In the genomic region with DNA sequence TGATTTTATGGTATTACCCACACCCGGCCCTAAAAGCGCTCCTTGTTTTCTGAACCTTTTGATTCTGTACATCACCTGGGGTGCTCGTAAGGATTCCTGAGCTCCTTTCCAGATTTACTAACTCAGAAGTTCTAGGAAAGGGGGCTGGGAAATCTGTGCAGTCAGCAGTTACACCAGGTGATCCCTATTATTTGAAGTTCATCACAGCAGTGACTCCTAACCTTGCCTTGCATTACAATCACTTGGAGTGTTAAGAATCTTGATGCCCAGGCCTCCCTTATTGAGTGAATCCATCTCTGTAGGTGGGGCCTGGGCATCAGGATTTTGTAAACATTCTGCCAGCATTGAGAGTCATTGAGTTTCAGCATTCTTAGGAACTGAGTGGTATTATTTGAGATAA, we compare ENCODE assay signal across 21 cellular contexts. TPM values are rescaled to one million over a fixed set of nuclear protein-coding genes. Genes with fewer than 3 reads are reported as not detected.
A peak's percentile ranks its signal among the peaks of the same experiment; 100 is the strongest.
DNase-seq lines count a peak whose midpoint lies in the region; ATAC-seq, FAIRE-seq and TF ChIP-seq lines count a peak whose summit lies in the region.
"Had no signal": no experiment of that assay in that cellular context is flagged by ENCODE, and none has a peak within 500 bp of the region (broad histone marks: within the 10 kb centered on the region; RNA-seq: fewer than 3 reads in every experiment).

No MANE protein-coding gene starts in this region.

- H3K4me1 ChIP-seq in BLaER1 treated with 17β-estradiol and CSF1 and Interleukin-3, amounts not matched to agents 10 nM and 100 nM, result peaks cover 7 to 15% (median 11%) of the 10 kb centered on the region in 10 experiments; a peak in 17 of 20 replicates
- H3K4me1 ChIP-seq in PC-3 (ENCODE audit: insufficient read depth, low read length) (peaks cover 24% of the 10 kb centered on the region), K562 (replicated peaks in 1 of 2; ENCODE audit: control insufficient read depth in 2 of 2, insufficient read depth in 2 of 2, low read length in 2 of 2) (no peaks in the 10 kb centered on the region), iPS-20b (ENCODE audit: insufficient read depth, low read length) (peaks cover 32% of the 10 kb centered on the region; the same call in 1 of the 2 replicates)

- H3K36me3 ChIP-seq in BLaER1 treated with 17β-estradiol and CSF1 and Interleukin-3, amounts not matched to agents 10 nM and 100 nM, result no peaks in the 10 kb centered on the region
- H3K36me3 ChIP-seq in PC-3 (ENCODE audit: low read depth, low read length) (no peaks in the 10 kb centered on the region), K562 (ENCODE audit: control insufficient read depth, insufficient read depth, low read length) (no peaks in the 10 kb centered on the region), iPS-20b (ENCODE audit: insufficient read depth, low read depth, low read length) (no peaks in the 10 kb centered on the region)

- TF ChIP-seq CTCF in PC-3 (conservative IDR thresholded peaks at IDR 0.05; ENCODE audit: low read depth, low read length), result no peak
- no peak for TF ChIP-seq CTCF in K562 (IDR thresholded peaks at IDR 0.05 in 2 of 3, conservative IDR thresholded peaks at IDR 0.05 in 1 of 3; ENCODE audit: insufficient read depth in 2 of 3, low read depth in 1 of 3, low read length in 3 of 3)

- in situ Hi-C loops in K562 (cut with MboI), result no loop called here

- BruUV-seq in PC-3 (replicated peaks; lab: Mats Ljungman, UMichigan) (no TSS peak), K562 (replicated peaks; lab: Mats Ljungman, UMichigan) (no TSS peak)

- H3K79me2 ChIP-seq in PC-3 (ENCODE audit: low read length), result no peaks in the 10 kb centered on the region
- no peaks in the 10 kb centered on the region for H3K79me2 ChIP-seq in K562 (ENCODE audit: control insufficient read depth, insufficient read depth, low read length)

- no peak for TF ChIP-seq RAD21 in K562 (CRISPR knock-in tag; conservative IDR thresholded peaks at IDR 0.05 in 1 of 2, IDR thresholded peaks at IDR 0.05 in 1 of 2)

- peak overlapping the region in 2 of 11 experiments; percentile 31 to 45; a peak in 5 of 22 replicates for H3K27ac ChIP-seq in BLaER1 treated with 17β-estradiol and CSF1 and Interleukin-3, amounts not matched to agents 10 nM and 100 nM
- H3K27ac ChIP-seq in PC-3 (ENCODE audit: low read length), result 0 out of 2 replicates have a peak overlapping the region, but pooled peaks have one; percentile 3
- H3K27ac ChIP-seq in K562 (ENCODE audit: extremely low read depth, low read depth, low read length), result no peak overlapping the region
- H3K27ac ChIP-seq in iPS-20b (ENCODE audit: low read length), result no peak overlapping the region
- H3K27ac ChIP-seq: KMS-11 had no signal

- POLR2A ChIA-PET in PC-3 (lab: Charles Lee; ENCODE audit: unreplicated experiment) (interaction anchor here (0.6 kb wide), 1 partner anchor 1095 kb away, joined by 3 read pairs; no protein-coding TSS in a partner anchor), K562 (lab: Yijun Ruan, JAX) (no interaction called here)

- H3K9me2 ChIP-seq in PC-3 (replicated peaks; ENCODE audit: low read length), result no peaks in the 10 kb centered on the region

- H3K9me1 ChIP-seq in K562 (ENCODE audit: control insufficient read depth, insufficient read depth, low read length), result no peaks in the 10 kb centered on the region

- no peak overlapping the region for H3K9ac ChIP-seq in BLaER1 treated with 17β-estradiol and CSF1 and Interleukin-3, amounts not matched to agents 10 nM and 100 nM
- no peak overlapping the region for H3K9ac ChIP-seq in PC-3 (ENCODE audit: low read length)
- no peak overlapping the region for H3K9ac ChIP-seq in K562 (ENCODE audit: insufficient read depth in 1 of 2, low read depth in 2 of 2, low read length in 2 of 2)
- H3K9ac ChIP-seq in iPS-20b (ENCODE audit: low read depth, low read length), result peak overlapping the region; percentile 28; the same call in 1 of the 2 replicates
- H3K9ac ChIP-seq: KMS-11 had no signal

- ATAC-seq in PC-3, result no peak
- no peak for ATAC-seq in K562
- no peak for ATAC-seq in GM19455 (IDR thresholded peaks at IDR 0.05; ENCODE audit: unreplicated experiment)
- no peak for ATAC-seq in HG03175 (IDR thresholded peaks at IDR 0.05; ENCODE audit: unreplicated experiment)
- ATAC-seq: T-cell had no signal

- H3F3A ChIP-seq in PC-3 (ENCODE audit: low read length, unreplicated experiment), result no peaks in the 10 kb centered on the region

- no peaks in the 10 kb centered on the region for H4K20me1 ChIP-seq in BLaER1 treated with 17β-estradiol and CSF1 and Interleukin-3, amounts not matched to agents 10 nM and 100 nM
- H4K20me1 ChIP-seq in PC-3 (ENCODE audit: low read length), result no peaks in the 10 kb centered on the region
- no peaks in the 10 kb centered on the region for H4K20me1 ChIP-seq in K562 (replicated peaks; ENCODE audit: control insufficient read depth, insufficient read depth, low read length)

- no peak for TF ChIP-seq EP300 in K562 (IDR thresholded peaks at IDR 0.05; ENCODE audit: low read length)

- DNase-seq in PC-3 (no peak), K562 (ENCODE audit: extremely low read depth in 1 of 4, low spot score in 3 of 4) (no peak)
- no peak for DNase-seq in stimulated activated CD4-positive, alpha-beta T cell treated with anti-CD3 and anti-CD28 coated beads, Interleukin-4, amount 100 ng/mL, for 1 hour
- DNase-seq in activated CD4-positive, alpha-beta T cell treated with anti-CD3 and anti-CD28 coated beads for 1 hour, result no peak
- DNase-seq: GOT3, MM.1S, NCI-H2029, NCI-H446, NCI-H524 treated with DMSO at 0.1 percent for 48 hours, NCI-H774, Right ventricle myocardium superior, T-cell had no signal

- FAIRE-seq in K562 (lab: Jason Lieb, UNC), result no peak
- FAIRE-seq: D721Med, GM18507, HTR-8/SVneo had no signal

- no peaks in the 10 kb centered on the region for H3K27me3 ChIP-seq in BLaER1 treated with 17β-estradiol and CSF1 and Interleukin-3, amounts not matched to agents 10 nM and 100 nM
- H3K27me3 ChIP-seq in PC-3 (ENCODE audit: low read length) (no peaks in the 10 kb centered on the region), K562 (ENCODE audit: control insufficient read depth in 2 of 2, insufficient read depth in 2 of 2, low read length in 2 of 2) (peaks cover 27 to 59% of the 10 kb centered on the region in 2 experiments), iPS-20b (ENCODE audit: insufficient read depth, low read length) (no peaks in the 10 kb centered on the region)

- TF ChIP-seq POLR2A in K562 (conservative IDR thresholded peaks at IDR 0.05), result no peak

- CTCF ChIA-PET in PC-3 (lab: Charles Lee) (no interaction called here), K562 (lab: Yijun Ruan, JAX; ENCODE audit: low intra/inter-chr PET ratio) (no interaction called here)

- H3K4me3 ChIP-seq in BLaER1 treated with 17β-estradiol and CSF1 and Interleukin-3, amounts not matched to agents 10 nM and 100 nM, result no peak overlapping the region
- no peak overlapping the region for H3K4me3 ChIP-seq in PC-3 (ENCODE audit: low read length)
- H3K4me3 ChIP-seq in K562, result no peak overlapping the region
- peak overlapping the region; percentile 29; the same call in 1 of the 2 replicates for H3K4me3 ChIP-seq in iPS-20b (ENCODE audit: low read length)

- WGBS in K562 (ENCODE audit: insufficient coverage, low coverage, missing lambda C conversion rate), result 4% methylated on average over 3 of the region's 3 CpGs

- H2AFZ ChIP-seq in PC-3 (ENCODE audit: low read length) (no peak overlapping the region), K562 (ENCODE audit: low read depth, low read length) (no peak overlapping the region)

- intact Hi-C loops in PC-3 (cut with micrococcal nuclease) (no loop called here), K562 (cut with micrococcal nuclease) (no loop called here)

- no peaks in the 10 kb centered on the region for H3K9me3 ChIP-seq in BLaER1 treated with 17β-estradiol and CSF1 and Interleukin-3, amounts not matched to agents 10 nM and 100 nM (replicated peaks in 1 of 11)
- H3K9me3 ChIP-seq in PC-3 (ENCODE audit: low read length), result no peaks in the 10 kb centered on the region
- H3K9me3 ChIP-seq in K562 (replicated peaks; ENCODE audit: control insufficient read depth, insufficient read depth, low read depth, low read length), result no peaks in the 10 kb centered on the region
- H3K9me3 ChIP-seq in iPS-20b (ENCODE audit: insufficient read depth, low read depth, low read length), result no peaks in the 10 kb centered on the region

- peak overlapping the region in 10 of 11 experiments; percentile 5 to 61 (median 48); a peak in 17 of 22 replicates for H3K4me2 ChIP-seq in BLaER1 treated with 17β-estradiol and CSF1 and Interleukin-3, amounts not matched to agents 10 nM and 100 nM
- H3K4me2 ChIP-seq in PC-3 (ENCODE audit: low read length) (peak overlapping the region; percentile 7; the same call in 1 of the 2 replicates), K562 (ENCODE audit: insufficient read depth, low read length) (no peak overlapping the region)
- H3K4me2 ChIP-seq: KMS-11 had no signal

TF ChIP-seq in K562, 482 proteins besides CTCF, POLR2A, EP300 and RAD21 (continues in another document):
- TF ChIP-seq C11orf30 (IDR thresholded peaks at IDR 0.05; ENCODE audit: low read depth), result peak; percentile 24; the same call in 1 of the 2 replicates
- TF ChIP-seq ZNF316 (IDR thresholded peaks at IDR 0.05), result peak; percentile 41; the same call in 1 of the 2 replicates
- no peak for TF ChIP-seq RBM25 (IDR thresholded peaks at IDR 0.05; ENCODE audit: low read depth, low read length, severe bottlenecking)
- 0 out of 2 replicates have a peak, but pooled peaks have one; percentile 10 for TF ChIP-seq MAFG (tag; conservative IDR thresholded peaks at IDR 0.05)
- TF ChIP-seq ZFPM2 (CRISPR knock-in tag; IDR thresholded peaks at IDR 0.05), result no peak
- TF ChIP-seq MAFF (IDR thresholded peaks at IDR 0.05; ENCODE audit: low read length), result peak; percentile 43

RNA-seq across cellular contexts. Expression of a gene that starts 44.7 kb away (rescaled TPM):
- total RNA-seq in PC-3 (2014; rRNA removed) (0.15 and 1.3 TPM in 2 replicates), K562 (2014; rRNA removed) (not detected in 2 replicates), K562 (2014; rRNA removed; fragmentation: Illumina TruSeq; extraction: Trizol) (0.10 TPM in 1 of 2 replicates, not detected in the other), K562 (2015; rRNA removed; fragmentation: Illumina TruSeq; extraction: Trizol) (0.07 and 0.15 TPM in 2 replicates), K562 (2021) (0.07 and 0.13 TPM in 2 replicates)
- not detected in 2 replicates for total RNA-seq in K562 (2011; cell fraction: chromatin; rRNA removed; ENCODE audit: low replicate concordance)
- 0.17 TPM in 1 of 2 replicates, not detected in the other for total RNA-seq in K562 (2011; cell fraction: nucleolus; rRNA removed)
- not detected in 2 replicates for total RNA-seq in K562 (2011; cell fraction: nucleoplasm; rRNA removed)
- polyA plus RNA-seq in K562 (2011; rRNA removed) (0.04 and 0.15 TPM in 2 replicates), K562 (2014; fragmentation: Illumina TruSeq; extraction: Trizol) (0.10 TPM in 2 replicates), K562 (2014; fragmentation: Nextera tagmentation; extraction: Ambion mirVana) (under 1 TPM in 1 of 2 experiments, not detected in 1; 0.01 TPM), K562 (2014; rRNA removed) (0.05 and 0.22 TPM in 2 replicates)
- polyA plus RNA-seq in K562 (2011; cell fraction: cytosol; rRNA removed), result 0.06 and 0.21 TPM in 2 replicates
- polyA plus RNA-seq in K562 (2011; cell fraction: nucleus; rRNA removed), result 0.06 TPM in 1 of 2 replicates, not detected in the other
- 0.13 and 0.26 TPM in 2 replicates for polyA plus RNA-seq in K562 (2012)
- polyA minus RNA-seq in K562 (2011; rRNA and poly(A)+ RNA removed), result 0.07 and 0.36 TPM in 2 replicates
- polyA minus RNA-seq in K562 (2011; cell fraction: cytosol; rRNA and poly(A)+ RNA removed), result 1.1 TPM in 1 of 2 replicates, not detected in the other
- polyA minus RNA-seq in K562 (2011; cell fraction: nucleus; rRNA and poly(A)+ RNA removed), result 0.13 and 0.22 TPM in 2 replicates
- total RNA-seq: RPMI7951 had no signal
